In genomic region chr18:9380101-9380500, GRCh38 we compare ENCODE assay signal across 17 cellular contexts. TPM values are rescaled to one million over a fixed set of nuclear protein-coding genes. Genes with fewer than 3 reads are reported as not detected.
DNase-seq lines count a peak whose midpoint lies in the region; ATAC-seq, FAIRE-seq and TF ChIP-seq lines count a peak whose summit lies in the region.
"Had no signal": no experiment of that assay in that cellular context is flagged by ENCODE, and none has a peak within 500 bp of the region (broad histone marks: within the 10 kb centered on the region; RNA-seq: fewer than 3 reads in every experiment).

No MANE protein-coding gene starts in this region.

- POLR2A ChIA-PET in H1 (lab: Charles Lee; ENCODE audit: partially characterized antibody), result no interaction called here

- no peak overlapping the region for H3K4me3 ChIP-seq in H1 (ENCODE audit: extremely low read depth in 1 of 4, insufficient read depth in 2 of 4, low read depth in 3 of 4, low read length in 4 of 4)
- H3K4me3 ChIP-seq: GM23338, heart right ventricle had no signal

- H3K27ac Mint-ChIP-seq in mesothelial cell of epicardium (peak overlapping the region; percentile 67), nephron progenitor cell (no peak overlapping the region)
- no peak overlapping the region for H3K27ac Mint-ChIP-seq in stimulated activated memory B cell treated with anti-CD40 and anti-IgM and Interleukin-4, amounts not matched to agents 10 μg/mL and 1 μg/mL and 100 μg/mL, for 72 hours
- H3K27ac Mint-ChIP-seq: dendritic cell treated with granulocyte-macrophage colony-stimulating factor and Interleukin-4, amounts not matched to agents 40 ng/mL and 50 ng/mL, for 4 days; GM23338; stimulated activated naive CD8-positive, alpha-beta T cell treated with anti-CD3 and anti-CD28 coated beads, Interleukin-15, Interleukin-2, amounts not matched to agents 100 ng/mL and 50 ng/mL, for 24 hours had no signal

- no peak overlapping the region for H3K4me2 ChIP-seq in H1 (ENCODE audit: insufficient read depth in 1 of 2, low read depth in 2 of 2, low read length in 2 of 2)

- H3K4me1 Mint-ChIP-seq in mesothelial cell of epicardium (peaks cover 2% of the 10 kb centered on the region), nephron progenitor cell (no peaks in the 10 kb centered on the region)
- H3K4me1 Mint-ChIP-seq in stimulated activated memory B cell treated with anti-CD40 and anti-IgM and Interleukin-4, amounts not matched to agents 10 μg/mL and 1 μg/mL and 100 μg/mL, for 72 hours, result no peaks in the 10 kb centered on the region

- H4K8ac ChIP-seq in H1 (ENCODE audit: extremely low read depth, insufficient read depth, low read length), result no peak overlapping the region

- CTCF ChIA-PET in H1 (lab: Charles Lee; ENCODE audit: partially characterized antibody), result interaction anchor here (1.0 to 1.5 kb wide), 3 partner anchors 13 to 137 kb away, joined by 3 to 5 read pairs (median 3); no protein-coding TSS in a partner anchor

- no peak overlapping the region for H2BK120ac ChIP-seq in H1 (replicated peaks; ENCODE audit: low read depth, low read length)

- no peaks in the 10 kb centered on the region for H3K27me3 ChIP-seq in H1 (replicated peaks in 1 of 4; ENCODE audit: control insufficient read depth in 3 of 4, extremely low read depth in 1 of 4, insufficient read depth in 3 of 4, low read length in 3 of 4)
- H3K27me3 ChIP-seq: brain microvascular endothelial cell, heart right ventricle had no signal

- DNase-seq in AG08395 (ENCODE audit: low spot score), result peak; percentile 15
- DNase-seq in GM04504 (ENCODE audit: low read depth), result peak; percentile 54
- DNase-seq in H1 (ENCODE audit: low read depth in 1 of 2, low spot score in 2 of 2), result no peak
- DNase-seq in mesothelial cell of epicardium (ENCODE audit: low spot score in 2 of 2, unreplicated experiment in 2 of 2), result no peak
- DNase-seq in nephron progenitor cell, result no peak
- DNase-seq: activated naive CD4-positive, alpha-beta T cell treated with Interleukin-2 at 50 U/mL for 16 hours; GDM1; heart right ventricle; Karpas-422 had no signal

- no peak for TF ChIP-seq EP300 in H1 (IDR thresholded peaks at IDR 0.05; ENCODE audit: borderline replicate concordance in 1 of 2, low read depth in 2 of 2, low read length in 2 of 2)

- no peaks in the 10 kb centered on the region for H3K79me2 ChIP-seq in H1 (ENCODE audit: control insufficient read depth in 1 of 2, insufficient read depth in 2 of 2, low read length in 2 of 2)

- H3K4ac ChIP-seq in H1 (replicated peaks; ENCODE audit: insufficient read length, low read depth, low read length), result no peak overlapping the region

- FAIRE-seq in H1 (lab: Jason Lieb, UNC), result no peak
- FAIRE-seq: islet of Langerhans had no signal

- no peaks in the 10 kb centered on the region for H4K20me1 ChIP-seq in H1 (replicated peaks in 1 of 2; ENCODE audit: control insufficient read depth in 1 of 2, insufficient read depth in 2 of 2, low read length in 2 of 2)

- H3K27me3 Mint-ChIP-seq in mesothelial cell of epicardium (ENCODE audit: low read depth) (no peaks in the 10 kb centered on the region), nephron progenitor cell (ENCODE audit: low read depth, poor library complexity) (peaks cover 4% of the 10 kb centered on the region)
- H3K27me3 Mint-ChIP-seq in stimulated activated memory B cell treated with anti-CD40 and anti-IgM and Interleukin-4, amounts not matched to agents 10 μg/mL and 1 μg/mL and 100 μg/mL, for 72 hours, result no peaks in the 10 kb centered on the region
- H3K27me3 Mint-ChIP-seq: dendritic cell treated with granulocyte-macrophage colony-stimulating factor and Interleukin-4, amounts not matched to agents 40 ng/mL and 50 ng/mL, for 4 days; stimulated activated naive CD8-positive, alpha-beta T cell treated with anti-CD3 and anti-CD28 coated beads, Interleukin-15, Interleukin-2, amounts not matched to agents 100 ng/mL and 50 ng/mL, for 24 hours had no signal

- H3K56ac ChIP-seq in H1 (replicated peaks; ENCODE audit: insufficient read length, low read depth, low read length), result no peak overlapping the region

- no peaks in the 10 kb centered on the region for H3K79me1 ChIP-seq in H1 (ENCODE audit: low read depth, low read length)

- H3K14ac ChIP-seq in H1 (ENCODE audit: insufficient read length), result no peak overlapping the region

- peaks cover 0 to 7% (median 1%) of the 10 kb centered on the region in 4 experiments; a peak in 2 of 7 replicates for H3K4me1 ChIP-seq in H1 (replicated peaks in 1 of 4; ENCODE audit: control insufficient read depth in 3 of 4, insufficient read depth in 4 of 4, low read length in 3 of 4)

- H2BK15ac ChIP-seq in H1 (ENCODE audit: low read length), result no peak overlapping the region

- no peaks in the 10 kb centered on the region for H3K23me2 ChIP-seq in H1 (ENCODE audit: low read depth, low read length)

- no peak overlapping the region for H2AK5ac ChIP-seq in H1 (ENCODE audit: low read depth, low read length)

- TF ChIP-seq RAD21 in H1 (IDR thresholded peaks at IDR 0.05 in 1 of 2, conservative IDR thresholded peaks at IDR 0.05 in 1 of 2; ENCODE audit: low read depth in 2 of 2, low read length in 2 of 2), result no peak

- no peak for ATAC-seq in GM19328 (IDR thresholded peaks at IDR 0.05; ENCODE audit: unreplicated experiment)
- no peak for ATAC-seq in stimulated activated memory B cell treated with anti-CD40 and anti-IgM and Interleukin-4, amounts not matched to agents 10 μg/mL and 1 μg/mL and 100 μg/mL, for 72 hours
- ATAC-seq in HG03571 (IDR thresholded peaks at IDR 0.05; ENCODE audit: unreplicated experiment), result no peak
- ATAC-seq: heart right ventricle had no signal

- H2AFZ ChIP-seq in H1 (ENCODE audit: low read length), result no peak overlapping the region
- H2AFZ ChIP-seq: GM23338 had no signal

- no peak overlapping the region for H4K91ac ChIP-seq in H1 (replicated peaks; ENCODE audit: insufficient read length, low read length)

- H3K9ac ChIP-seq in H1 (replicated peaks in 1 of 4; ENCODE audit: extremely low read depth in 1 of 4, low read depth in 3 of 4, low read length in 3 of 4), result no peak overlapping the region

- H3K36me3 Mint-ChIP-seq in mesothelial cell of epicardium (peaks cover 34% of the 10 kb centered on the region), nephron progenitor cell (ENCODE audit: low read depth) (peaks cover 62% of the 10 kb centered on the region)
- peaks cover 36% of the 10 kb centered on the region for H3K36me3 Mint-ChIP-seq in stimulated activated memory B cell treated with anti-CD40 and anti-IgM and Interleukin-4, amounts not matched to agents 10 μg/mL and 1 μg/mL and 100 μg/mL, for 72 hours

- H4K5ac ChIP-seq in H1 (ENCODE audit: insufficient read length, low read depth, low read length), result peak overlapping the region; percentile 30

- no peak overlapping the region for H3K4me3 Mint-ChIP-seq in mesothelial cell of epicardium
- H3K4me3 Mint-ChIP-seq in nephron progenitor cell, result no peak overlapping the region
- no peak overlapping the region for H3K4me3 Mint-ChIP-seq in stimulated activated memory B cell treated with anti-CD40 and anti-IgM and Interleukin-4, amounts not matched to agents 10 μg/mL and 1 μg/mL and 100 μg/mL, for 72 hours
- H3K4me3 Mint-ChIP-seq: dendritic cell treated with granulocyte-macrophage colony-stimulating factor and Interleukin-4, amounts not matched to agents 40 ng/mL and 50 ng/mL, for 4 days; GM23338; stimulated activated naive CD8-positive, alpha-beta T cell treated with anti-CD3 and anti-CD28 coated beads, Interleukin-15, Interleukin-2, amounts not matched to agents 100 ng/mL and 50 ng/mL, for 24 hours had no signal

- no peak overlapping the region; the same call in 1 of the 2 replicates for H3K18ac ChIP-seq in H1 (ENCODE audit: extremely low read depth, low read length)

- H2BK12ac ChIP-seq in H1 (ENCODE audit: low read depth, low read length), result no peak overlapping the region

- H3K23ac ChIP-seq in H1 (ENCODE audit: insufficient read length), result no peak overlapping the region

- H2BK5ac ChIP-seq in H1 (ENCODE audit: low read depth, low read length), result no peak overlapping the region

- TF ChIP-seq POLR2A in H1 (IDR thresholded peaks at IDR 0.05; ENCODE audit: control extremely low read depth in 1 of 2, low read depth in 2 of 2, low read length in 2 of 2), result no peak

- no peak overlapping the region for H3K27ac ChIP-seq in H1 (ENCODE audit: low read depth, low read length)
- H3K27ac ChIP-seq: brain microvascular endothelial cell, heart right ventricle had no signal

- H3K9me3 Mint-ChIP-seq in mesothelial cell of epicardium (peaks cover 24% of the 10 kb centered on the region), nephron progenitor cell (peaks cover 12% of the 10 kb centered on the region)
- H3K9me3 Mint-ChIP-seq in stimulated activated memory B cell treated with anti-CD40 and anti-IgM and Interleukin-4, amounts not matched to agents 10 μg/mL and 1 μg/mL and 100 μg/mL, for 72 hours, result peaks cover 3% of the 10 kb centered on the region
- H3K9me3 Mint-ChIP-seq: dendritic cell treated with granulocyte-macrophage colony-stimulating factor and Interleukin-4, amounts not matched to agents 40 ng/mL and 50 ng/mL, for 4 days; GM23338; stimulated activated naive CD8-positive, alpha-beta T cell treated with anti-CD3 and anti-CD28 coated beads, Interleukin-15, Interleukin-2, amounts not matched to agents 100 ng/mL and 50 ng/mL, for 24 hours had no signal

- no peak overlapping the region for H2BK20ac ChIP-seq in H1 (ENCODE audit: low read length)

- WGBS in H1 (ENCODE audit: extremely low coverage in 1 of 2, insufficient coverage in 1 of 2, insufficient read length in 1 of 2, insufficient replicate concordance in 2 of 2, low coverage in 1 of 2, low lambda C conversion rate in 2 of 2, missing lambda C conversion rate in 1 of 2), 2 experiments, result 94% methylated on average over 2 of the region's 2 CpGs; no CpG with 5 or more reads in 1 of the 2 experiments

- no peak for TF ChIP-seq CTCF in H1 (IDR thresholded peaks at IDR 0.05; ENCODE audit: control extremely low read depth in 1 of 3, insufficient read depth in 1 of 3, low read depth in 1 of 3, low read length in 3 of 3)
- TF ChIP-seq CTCF in mesothelial cell of epicardium (IDR thresholded peaks at IDR 0.05; ENCODE audit: unreplicated experiment), result no peak
- TF ChIP-seq CTCF in nephron progenitor cell (IDR thresholded peaks at IDR 0.05), result no peak

- no peaks in the 10 kb centered on the region; a peak in 1 of 4 replicates for H3K9me3 ChIP-seq in H1 (ENCODE audit: insufficient read depth in 2 of 2, low read depth in 1 of 2, low read length in 1 of 2)

- H3K36me3 ChIP-seq in H1 (ENCODE audit: control insufficient read depth in 2 of 4, insufficient read depth in 4 of 4, low read length in 3 of 4), result no peaks in the 10 kb centered on the region

RNA-seq across cellular contexts. Expression of gene TWSG1, which starts 45.5 kb away (rescaled TPM):
- total RNA-seq in H1 (2021; fragmentation: NEBNext Ultra II Directional; extraction: Animal tissue kit (Norgen Biotek cat#: 25700)), result 19.1 and 19.8 TPM in 2 replicates
- 11.8 TPM in 2 replicates for polyA plus RNA-seq in H1 (2011; rRNA removed)
- polyA plus RNA-seq in H1 (2011; cell fraction: cytosol; rRNA removed), result 10.6 TPM
- 13.8 TPM for polyA plus RNA-seq in H1 (2011; cell fraction: nucleus; rRNA removed)
- polyA plus RNA-seq in H1 (2012, experiment 1 of 2), result 15.5 to 24.9 TPM (median 20.0 TPM) in 4 replicates
- polyA plus RNA-seq in H1 (2012, experiment 2 of 2), result 1.2 TPM
- 13.9 TPM for polyA plus RNA-seq in H1 (2013, experiment 1 of 2)
- polyA plus RNA-seq in H1 (2013, experiment 2 of 2), result 15.6 TPM
- polyA minus RNA-seq in H1 (2011; rRNA and poly(A)+ RNA removed), result 40.6 and 49.2 TPM in 2 replicates
- 11.2 TPM for polyA minus RNA-seq in H1 (2011; cell fraction: cytosol; rRNA and poly(A)+ RNA removed)
- polyA minus RNA-seq in H1 (2011; cell fraction: nucleus; rRNA and poly(A)+ RNA removed), result 21.1 TPM
- 57.2 to 60.2 TPM (median 59.8 TPM) in 3 replicates for total RNA-seq in mesothelial cell of epicardium

Comparison
In these comparisons a context has a peak if more than half of its experiments do, and no peak if none do; other contexts are left out.
1. DNase-seq: peak in AG08395 (single experiment) and GM04504 (single experiment); none in H1 (0 of 2), mesothelial cell of epicardium (0 of 2) and nephron progenitor cell (single experiment).